ENCODE assay signal across 16 cellular contexts in genomic region chr3:58452176-58452575, GRCh38.
"Had no signal": no experiment of that assay in that cellular context is flagged by ENCODE, and none has a peak within 500 bp of the region (broad histone marks: within the 10 kb centered on the region; RNA-seq: fewer than 3 reads in every experiment).

No MANE protein-coding gene starts in this region.

- H3K4me1 ChIP-seq: breast epithelium, psoas muscle, sigmoid colon, upper lobe of right lung had no signal

- H3K36me3 ChIP-seq: breast epithelium, sigmoid colon, upper lobe of right lung had no signal

- ATAC-seq: activated T-cell treated with anti-CD3 and anti-CD28 coated beads, Interleukin-2, amount 50 U/mL, for 72 hours; natural killer cell; psoas muscle; stimulated activated naive CD8-positive, alpha-beta T cell treated with anti-CD3 and anti-CD28 coated beads, Interleukin-15, Interleukin-2, amounts not matched to agents 100 U/mL and 50 U/mL, for 24 hours; upper lobe of right lung had no signal

- H3K4me3 Mint-ChIP-seq: activated CD4-positive, alpha-beta memory T cell treated with anti-CD3 and anti-CD28 coated beads for 36 hours; activated T-cell treated with anti-CD3 and anti-CD28 coated beads, Interleukin-2, amount 50 U/mL, for 72 hours; natural killer cell had no signal

- H3K27ac Mint-ChIP-seq: activated CD4-positive, alpha-beta memory T cell treated with anti-CD3 and anti-CD28 coated beads for 36 hours; activated T-cell treated with anti-CD3 and anti-CD28 coated beads, Interleukin-2, amount 50 U/mL, for 72 hours; natural killer cell had no signal

- H3K27ac ChIP-seq: breast epithelium, psoas muscle, sigmoid colon, upper lobe of right lung had no signal

- H3K27me3 ChIP-seq: breast epithelium, sigmoid colon, upper lobe of right lung had no signal

- DNase-seq: activated CD4-positive, alpha-beta memory T cell treated with anti-CD3 and anti-CD28 coated beads for 36 hours; activated T-cell treated with anti-CD3 and anti-CD28 coated beads, Interleukin-2, amount 50 U/mL, for 72 hours; aorta; dermis blood vessel endothelial cell; hippocampal formation; natural killer cell; occipital lobe; psoas muscle; sigmoid colon; stimulated activated CD4-positive, alpha-beta T cell treated with anti-CD3 and anti-CD28 coated beads, Interleukin-12 subunit alpha, Interleukin-12 subunit beta, amount 100 ng/mL, for 4 hours; stimulated activated CD4-positive, alpha-beta T cell treated with anti-CD3 and anti-CD28 coated beads, Interleukin-2, amount 100 ng/mL, for 48 hours; stimulated activated naive CD8-positive, alpha-beta T cell treated with anti-CD3 and anti-CD28 coated beads, Interleukin-15, Interleukin-2, amounts not matched to agents 100 U/mL and 50 U/mL, for 24 hours; T-helper 9 cell; upper lobe of right lung had no signal

- H3K27me3 Mint-ChIP-seq: activated CD4-positive, alpha-beta memory T cell treated with anti-CD3 and anti-CD28 coated beads for 36 hours had no signal

- H3K4me1 Mint-ChIP-seq: natural killer cell had no signal

- H3K4me3 ChIP-seq: breast epithelium, lung, psoas muscle, sigmoid colon, upper lobe of right lung had no signal
